1 cellular context compared by ENCODE assay signal in the genomic region with DNA sequence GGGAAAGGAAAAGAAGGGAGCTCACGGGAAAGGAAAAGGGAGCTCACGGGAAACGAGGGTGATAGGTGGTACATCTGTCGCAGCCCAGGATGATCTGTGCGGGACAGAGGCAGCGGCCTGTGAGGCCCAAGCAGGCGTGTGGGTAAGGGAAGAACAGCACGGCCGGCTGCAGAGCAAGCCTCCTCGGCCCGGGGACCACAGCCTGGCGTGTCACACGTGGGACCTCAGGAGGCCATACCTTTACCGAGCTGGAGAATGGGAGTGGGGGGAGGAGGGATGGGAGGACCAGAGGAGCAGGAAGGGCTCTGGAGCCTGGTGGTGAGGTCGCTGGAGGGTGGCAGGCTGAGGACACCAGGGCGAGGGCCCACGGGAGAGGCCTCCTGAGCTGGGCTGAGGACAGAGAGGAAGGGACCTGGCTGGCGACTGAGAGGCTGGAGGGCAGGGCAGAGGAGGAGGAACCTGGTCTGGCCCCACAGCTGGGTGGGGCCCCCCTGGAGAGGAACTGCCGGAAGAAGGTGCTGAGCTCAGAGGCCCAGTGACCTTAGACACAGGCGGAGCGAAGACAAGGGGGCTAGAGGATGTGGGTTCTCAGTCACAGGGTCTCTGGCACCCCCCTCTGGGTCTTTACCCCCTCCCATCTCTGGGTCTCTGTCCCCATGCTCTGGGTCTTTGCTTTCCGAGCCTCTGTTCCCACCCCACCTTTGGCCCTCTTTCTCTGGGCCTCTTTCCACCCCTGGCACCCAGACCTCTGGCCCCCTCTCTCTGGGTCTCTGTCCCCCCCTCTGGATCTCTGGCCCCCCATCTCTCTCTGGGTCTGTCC.
TF ChIP-seq lines count a peak whose summit lies in the region.

No MANE protein-coding gene starts in this region.

TF ChIP-seq in GM12878, 131 proteins besides CTCF, POLR2A, EP300 and RAD21 (continued from another document and continues in another):
- peak; percentile 83 for TF ChIP-seq ZNF687 (IDR thresholded peaks at IDR 0.05)
- no peak for TF ChIP-seq SMC3 (IDR thresholded peaks at IDR 0.05; ENCODE audit: borderline replicate concordance, low read length)
- TF ChIP-seq IRF4 (IDR thresholded peaks at IDR 0.05; ENCODE audit: low read depth, low read length), result no peak; the same call in 1 of the 2 replicates
- no peak for TF ChIP-seq BCL11A (IDR thresholded peaks at IDR 0.05; ENCODE audit: low read depth, low read length)
- TF ChIP-seq POU2F2 (IDR thresholded peaks at IDR 0.05; ENCODE audit: borderline replicate concordance, low read depth, low read length), result peak; percentile 70; the same call in 1 of the 3 replicates
- TF ChIP-seq YY1 (IDR thresholded peaks at IDR 0.05; ENCODE audit: low read depth, low read length), result no peak
- 0 out of 2 replicates have a peak, but pooled peaks have one; percentile 67 for TF ChIP-seq GATAD2B (conservative IDR thresholded peaks at IDR 0.05; ENCODE audit: low read depth)
- no peak for TF ChIP-seq ESRRA (IDR thresholded peaks at IDR 0.05; ENCODE audit: low read length)
- TF ChIP-seq TCF12 (IDR thresholded peaks at IDR 0.05; ENCODE audit: low read depth, low read length), result peak; percentile 56; the same call in 1 of the 2 replicates
- TF ChIP-seq SMAD1 (IDR thresholded peaks at IDR 0.05; ENCODE audit: low read depth, partially characterized antibody), result peak; percentile 73
- TF ChIP-seq TBL1XR1 (IDR thresholded peaks at IDR 0.05; ENCODE audit: low read depth, low read length), result no peak
- no peak for TF ChIP-seq FOXK2 (IDR thresholded peaks at IDR 0.05)
- no peak for TF ChIP-seq SUZ12 (IDR thresholded peaks at IDR 0.05; ENCODE audit: unreplicated experiment)
- TF ChIP-seq FOS (IDR thresholded peaks at IDR 0.05; ENCODE audit: borderline replicate concordance, extremely low read depth, insufficient read length), result no peak
- TF ChIP-seq STAT3 (IDR thresholded peaks at IDR 0.05; ENCODE audit: low read depth, low read length), result no peak
- peak; percentile 80; the same call in 1 of the 2 replicates for TF ChIP-seq BACH1 (IDR thresholded peaks at IDR 0.05; ENCODE audit: borderline replicate concordance)
- no peak for TF ChIP-seq BCLAF1 (IDR thresholded peaks at IDR 0.05)
- TF ChIP-seq ZBTB11 (CRISPR knock-in tag; IDR thresholded peaks at IDR 0.05), result no peak
- peak; percentile 80 for TF ChIP-seq SPI1 (IDR thresholded peaks at IDR 0.05; ENCODE audit: borderline replicate concordance, insufficient read depth, low read depth, low read length)
- no peak for TF ChIP-seq ASH2L (IDR thresholded peaks at IDR 0.05; ENCODE audit: borderline replicate concordance, low read depth)
- no peak for TF ChIP-seq ZNF622 (IDR thresholded peaks at IDR 0.05)
- peak; percentile 91 for TF ChIP-seq NBN (IDR thresholded peaks at IDR 0.05)
- no peak for TF ChIP-seq ZBED1 (IDR thresholded peaks at IDR 0.05; ENCODE audit: borderline replicate concordance)
- TF ChIP-seq SREBF2 (IDR thresholded peaks at IDR 0.05; ENCODE audit: low read length), result no peak
- no peak for TF ChIP-seq REST (IDR thresholded peaks at IDR 0.05; ENCODE audit: low read depth, low read length)
- TF ChIP-seq E2F4 (IDR thresholded peaks at IDR 0.05; ENCODE audit: low read depth, low read length), result no peak
- TF ChIP-seq CEBPB (IDR thresholded peaks at IDR 0.05; ENCODE audit: borderline replicate concordance in 1 of 2, low read depth in 2 of 2, low read length in 2 of 2), result no peak
- no peak for TF ChIP-seq CREB1 (IDR thresholded peaks at IDR 0.05; ENCODE audit: low read depth)
- TF ChIP-seq PML (IDR thresholded peaks at IDR 0.05; ENCODE audit: low read length), result peak; percentile 88
- TF ChIP-seq ELK1 (IDR thresholded peaks at IDR 0.05; ENCODE audit: low read depth, low read length), result 0 out of 2 replicates have a peak, but pooled peaks have one; percentile 44
- TF ChIP-seq EZH2 (IDR thresholded peaks at IDR 0.05; ENCODE audit: borderline replicate concordance, control insufficient read depth, low read depth, low read length), result no peak
- no peak for TF ChIP-seq ETV6 (conservative IDR thresholded peaks at IDR 0.05 in 1 of 2, IDR thresholded peaks at IDR 0.05 in 1 of 2; ENCODE audit: borderline replicate concordance in 1 of 2, low read depth in 1 of 2)
- TF ChIP-seq YBX1 (IDR thresholded peaks at IDR 0.05), result no peak
- TF ChIP-seq SIN3A (IDR thresholded peaks at IDR 0.05; ENCODE audit: low read depth, low read length), result peak; percentile 44; the same call in 1 of the 2 replicates
- no peak for TF ChIP-seq NFIC (IDR thresholded peaks at IDR 0.05; ENCODE audit: low read depth, low read length)
- peak; percentile 91 for TF ChIP-seq NR2F1 (conservative IDR thresholded peaks at IDR 0.05)
- TF ChIP-seq LARP7 (IDR thresholded peaks at IDR 0.05), result 0 out of 2 replicates have a peak, but pooled peaks have one; percentile 22
- TF ChIP-seq SREBF1 (IDR thresholded peaks at IDR 0.05; ENCODE audit: low read length), result no peak
- TF ChIP-seq, protein P1, sequence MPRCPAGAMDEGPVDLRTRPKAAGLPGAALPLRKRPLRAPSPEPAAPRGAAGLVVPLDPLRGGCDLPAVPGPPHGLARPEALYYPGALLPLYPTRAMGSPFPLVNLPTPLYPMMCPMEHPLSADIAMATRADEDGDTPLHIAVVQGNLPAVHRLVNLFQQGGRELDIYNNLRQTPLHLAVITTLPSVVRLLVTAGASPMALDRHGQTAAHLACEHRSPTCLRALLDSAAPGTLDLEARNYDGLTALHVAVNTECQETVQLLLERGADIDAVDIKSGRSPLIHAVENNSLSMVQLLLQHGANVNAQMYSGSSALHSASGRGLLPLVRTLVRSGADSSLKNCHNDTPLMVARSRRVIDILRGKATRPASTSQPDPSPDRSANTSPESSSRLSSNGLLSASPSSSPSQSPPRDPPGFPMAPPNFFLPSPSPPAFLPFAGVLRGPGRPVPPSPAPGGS (IDR thresholded peaks at IDR 0.05; ENCODE audit: borderline replicate concordance, insufficient read depth, low read depth, low read length, poor library complexity, severe bottlenecking), result peak; percentile 19
